31 cellular contexts compared by ENCODE assay signal in the genomic region with DNA sequence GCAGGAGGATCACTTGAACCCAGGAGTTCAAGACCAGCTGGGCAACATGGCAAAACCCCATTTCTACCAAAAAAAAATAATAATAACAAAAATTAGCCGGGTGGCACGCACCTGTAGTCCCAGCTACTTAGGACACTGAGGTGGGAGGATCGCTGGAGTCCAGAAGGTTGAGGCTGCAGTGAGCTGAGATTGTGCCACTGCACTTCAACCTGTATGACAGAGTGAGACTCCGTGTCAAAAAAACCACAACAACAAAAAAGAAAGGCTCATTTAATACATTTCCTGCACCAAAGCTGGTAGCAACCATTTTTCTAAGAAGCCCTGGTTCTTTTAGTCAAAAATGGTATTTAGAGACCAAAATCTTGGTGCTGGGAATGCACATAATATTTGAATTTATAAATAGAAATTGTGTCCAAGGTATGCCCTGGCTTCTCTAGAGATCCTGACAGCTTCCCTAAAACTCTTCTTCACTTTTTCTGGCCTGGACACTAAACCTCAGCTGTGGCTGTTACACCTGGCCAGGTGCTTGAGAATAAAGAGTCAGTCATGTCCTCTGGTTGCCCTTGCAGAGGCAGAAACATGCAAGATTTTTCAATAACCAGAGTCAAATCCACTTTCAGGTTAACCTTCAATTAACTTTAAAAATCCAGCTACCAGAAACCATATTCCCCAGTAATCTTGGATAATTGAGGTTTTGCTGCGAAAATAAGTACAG. TPM values are rescaled to one million over a fixed set of nuclear protein-coding genes. Genes with fewer than 3 reads are reported as not detected.
"Had no signal": no experiment of that assay in that cellular context is flagged by ENCODE, and none has a peak within 500 bp of the region (broad histone marks: within the 10 kb centered on the region; RNA-seq: fewer than 3 reads in every experiment).

No MANE protein-coding gene starts in this region.

- H3K4me3 ChIP-seq: esophagus squamous epithelium, heart right ventricle, left lung, mucosa of descending colon, prostate gland, right atrium auricular region, smooth muscle cell, suprapubic skin had no signal

- H3K4me2 ChIP-seq: smooth muscle cell had no signal

- DNase-seq: cortex of kidney; effector memory CD8-positive, alpha-beta T cell; erythroblast; esophagus squamous epithelium; foreskin melanocyte; glutamatergic neuron; heart right ventricle; hippocampal formation; left cardiac atrium; left lung; mesenchymal stem cell; mucosa of descending colon; naive B cell; stimulated activated CD4-positive, alpha-beta T cell treated with anti-CD3 and anti-CD28 coated beads, Interleukin-12 subunit alpha, Interleukin-12 subunit beta, amount 100 ng/mL, for 4 hours; stimulated activated CD4-positive, alpha-beta T cell treated with anti-CD3 and anti-CD28 coated beads, Interleukin-1b, Interleukin-23, amount 100 ng/mL, for 48 hours; stimulated activated CD4-positive, alpha-beta T cell treated with anti-CD3 and anti-CD28 coated beads, Interleukin-4, amount 100 ng/mL, for 1 hour; stimulated activated CD8-positive, alpha-beta memory T cell treated with anti-CD3 and anti-CD28 coated beads, Interleukin-4, amount 100 ng/mL, for 48 hours; stimulated activated naive CD4-positive, alpha-beta T cell; stimulated activated naive CD8-positive, alpha-beta T cell treated with anti-CD3 and anti-CD28 coated beads, Interleukin-15, amount 100 ng/mL, for 72 hours; trophoblast cell had no signal

- H3K36me3 ChIP-seq: esophagus squamous epithelium, heart right ventricle, left lung, neutrophil, prostate gland, right atrium auricular region, suprapubic skin had no signal

- H3K4me3 Mint-ChIP-seq: effector memory CD8-positive, alpha-beta T cell; mesothelial cell of epicardium; naive B cell; natural killer cell treated with Interleukin-12 subunit alpha and Interleukin-12 subunit beta and Interleukin-15 and Interleukin-18, amount 100 ng/mL, for 72 hours; neural crest cell; stimulated activated naive CD8-positive, alpha-beta T cell treated with anti-CD3 and anti-CD28 coated beads, Interleukin-15, amount 100 ng/mL, for 72 hours had no signal

- H3K4me1 Mint-ChIP-seq: mesothelial cell of epicardium, neural crest cell had no signal

- H2AFZ ChIP-seq: parathyroid adenoma had no signal

- H3K9me3 Mint-ChIP-seq: effector memory CD8-positive, alpha-beta T cell; natural killer cell treated with Interleukin-12 subunit alpha and Interleukin-12 subunit beta and Interleukin-15 and Interleukin-18, amount 100 ng/mL, for 72 hours; neural crest cell; stimulated activated naive CD8-positive, alpha-beta T cell treated with anti-CD3 and anti-CD28 coated beads, Interleukin-15, amount 100 ng/mL, for 72 hours had no signal

- H3K36me3 Mint-ChIP-seq: mesothelial cell of epicardium; naive B cell; natural killer cell treated with Interleukin-12 subunit alpha and Interleukin-12 subunit beta and Interleukin-15 and Interleukin-18, amount 100 ng/mL, for 72 hours had no signal

- H3K9ac ChIP-seq: parathyroid adenoma had no signal

- H3K27ac Mint-ChIP-seq: effector memory CD8-positive, alpha-beta T cell; mesothelial cell of epicardium; naive B cell; natural killer cell treated with Interleukin-12 subunit alpha and Interleukin-12 subunit beta and Interleukin-15 and Interleukin-18, amount 100 ng/mL, for 72 hours; stimulated activated naive CD8-positive, alpha-beta T cell treated with anti-CD3 and anti-CD28 coated beads, Interleukin-15, amount 100 ng/mL, for 72 hours had no signal

- H3K27ac ChIP-seq: esophagus squamous epithelium, heart right ventricle, left lung, neutrophil, parathyroid adenoma, prostate gland, right atrium auricular region, suprapubic skin had no signal

- H3K79me2 ChIP-seq: parathyroid adenoma had no signal

- H3K9me3 ChIP-seq: esophagus squamous epithelium, left lung, mucosa of descending colon, neutrophil, prostate gland, suprapubic skin had no signal

- ATAC-seq: effector memory CD8-positive, alpha-beta T cell; heart right ventricle; left cardiac atrium; left lung; mucosa of descending colon; natural killer cell treated with Interleukin-12 subunit alpha and Interleukin-12 subunit beta and Interleukin-15 and Interleukin-18, amount 100 ng/mL, for 72 hours; sciatic nerve; stimulated activated naive CD8-positive, alpha-beta T cell treated with anti-CD3 and anti-CD28 coated beads, Interleukin-15, amount 100 ng/mL, for 72 hours had no signal

- H3K27me3 ChIP-seq: esophagus squamous epithelium, left lung, neutrophil, right atrium auricular region, suprapubic skin had no signal

- H3K4me1 ChIP-seq: heart right ventricle, left lung, parathyroid adenoma, prostate gland, right atrium auricular region had no signal

RNA-seq across cellular contexts. Expression of a gene that starts 35.9 kb away (rescaled TPM):
- total RNA-seq: mesothelial cell of epicardium; natural killer cell treated with Interleukin-12 subunit alpha and Interleukin-12 subunit beta and Interleukin-15 and Interleukin-18, amount 100 ng/mL, for 72 hours; neural crest cell; osteoblast; smooth muscle cell had no signal
